Comparison of ENCODE assay signal across 9 cellular contexts in genomic region chr2:213016166-213016983, GRCh38.
DNase-seq lines count a peak whose midpoint lies in the region; ATAC-seq, FAIRE-seq and TF ChIP-seq lines count a peak whose summit lies in the region.
"Had no signal": no experiment of that assay in that cellular context is flagged by ENCODE, and none has a peak within 500 bp of the region (broad histone marks: within the 10 kb centered on the region; RNA-seq: fewer than 3 reads in every experiment).

No MANE protein-coding gene starts in this region.

- ATAC-seq in GM18861 (IDR thresholded peaks at IDR 0.05; ENCODE audit: unreplicated experiment) (peak; percentile 28), GM21423 (IDR thresholded peaks at IDR 0.05; ENCODE audit: unreplicated experiment) (peak; percentile 29), HG03135 (IDR thresholded peaks at IDR 0.05; ENCODE audit: unreplicated experiment) (peak; percentile 34), memory B cell (ENCODE audit: low read depth) (no peak)

- H3K4me1 Mint-ChIP-seq in memory B cell, result peaks cover 17% of the 10 kb centered on the region

- no peaks in the 10 kb centered on the region for H3K36me3 Mint-ChIP-seq in memory B cell

- no peak for DNase-seq in memory B cell (ENCODE audit: low spot score in 2 of 2)
- no peak for DNase-seq in RWPE1 (ENCODE audit: low spot score)
- no peak for DNase-seq in GM19239 (ENCODE audit: insufficient read length, low spot score)
- no peak for DNase-seq in NCI-H345 (lab: John Stamatoyannopoulos, UW)
- DNase-seq: hippocampal formation, substantia nigra had no signal

- no peaks in the 10 kb centered on the region for H3K27me3 Mint-ChIP-seq in memory B cell

- CTCF ChIA-PET in RWPE1 (lab: Yijun Ruan, JAX), result no interaction called here

- H3K4me3 Mint-ChIP-seq in memory B cell, result peak overlapping the region; percentile 25

- no peaks in the 10 kb centered on the region for H3K9me3 Mint-ChIP-seq in memory B cell

- TF ChIP-seq CTCF in RWPE1 (conservative IDR thresholded peaks at IDR 0.05; ENCODE audit: low read depth), result no peak

- no peak overlapping the region for H3K27ac Mint-ChIP-seq in memory B cell

- POLR2A ChIA-PET in RWPE1 (lab: Yijun Ruan, JAX; ENCODE audit: low non-redundant PET), result no interaction called here

- FAIRE-seq in GM19239 (lab: Jason Lieb, UNC), result no peak

- no peak overlapping the region for H3K27ac ChIP-seq in RWPE1
